Comparison of ENCODE assay signal across 28 cellular contexts in the genomic region with DNA sequence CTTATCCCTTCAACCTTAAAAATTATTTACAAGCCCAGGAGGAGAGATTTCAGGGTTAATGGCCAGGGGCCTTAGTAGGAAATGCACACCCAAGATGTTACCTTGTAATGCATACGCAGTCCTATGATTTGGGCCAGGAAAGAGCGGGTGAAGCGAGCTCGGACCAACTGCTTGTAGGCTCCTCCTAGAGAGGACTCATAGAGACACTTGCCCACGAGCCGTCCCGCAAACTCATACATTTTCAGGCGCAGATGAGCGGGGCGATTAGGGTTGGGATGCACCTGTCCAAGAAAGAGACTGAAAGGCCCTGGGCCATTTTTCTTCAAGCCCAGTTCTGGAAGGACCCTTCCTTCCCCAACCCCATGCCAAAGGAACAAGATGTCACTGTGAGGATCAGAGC.
"Had no signal": no experiment of that assay in that cellular context is flagged by ENCODE, and none has a peak within 500 bp of the region (broad histone marks: within the 10 kb centered on the region; RNA-seq: fewer than 3 reads in every experiment).

No MANE protein-coding gene starts in this region.

- H3K9me3 ChIP-seq: left ventricle myocardium inferior, mucosa of descending colon, neutrophil, ovary, right atrium auricular region, right lobe of liver, thyroid gland, upper lobe of right lung, uterus had no signal

- DNase-seq: hypothalamus; islet precursor cell; left ventricle myocardium inferior; midbrain; mucosa of descending colon; naive thymus-derived CD4-positive, alpha-beta T cell; nephron progenitor cell; occipital lobe; ovary; right lobe of liver; stimulated activated CD4-positive, alpha-beta T cell treated with anti-CD3 and anti-CD28 coated beads, Interleukin-1b, Interleukin-23, amount 100 ng/mL, for 48 hours; stimulated activated CD4-positive, alpha-beta T cell treated with anti-CD3 and anti-CD28 coated beads, Interleukin-2, amount 100 ng/mL, for 48 hours; stimulated activated CD4-positive, alpha-beta T cell treated with anti-CD3 and anti-CD28 coated beads, Interleukin-4, amount 100 ng/mL, for 4 hours; stimulated activated CD8-positive, alpha-beta memory T cell treated with anti-CD3 and anti-CD28 coated beads, Interleukin-4, amount 100 ng/mL, for 48 hours; stimulated activated naive CD4-positive, alpha-beta T cell treated with Interleukin-2 at 50 U/mL for 16 hours; stimulated activated naive CD8-positive, alpha-beta T cell treated with anti-CD3 and anti-CD28 coated beads, Interleukin-15, amount 100 ng/mL, for 72 hours; substantia nigra; thyroid gland; trophoblast cell; upper lobe of right lung; uterus had no signal

- H3K36me3 ChIP-seq: ovary, uterus had no signal

- H3K9me3 Mint-ChIP-seq: naive thymus-derived CD4-positive, alpha-beta T cell; nephron progenitor cell; neural progenitor cell; stimulated activated memory B cell treated with anti-CD40 and anti-IgM and Interleukin-4, amounts not matched to agents 10 μg/mL and 1 μg/mL and 100 μg/mL, for 72 hours; stimulated activated naive CD8-positive, alpha-beta T cell treated with anti-CD3 and anti-CD28 coated beads, Interleukin-15, amount 100 ng/mL, for 72 hours had no signal

- H3K4me3 ChIP-seq: left ventricle myocardium inferior, lung, mucosa of descending colon, neural progenitor cell, ovary, right atrium auricular region, right lobe of liver, smooth muscle cell, thyroid gland, upper lobe of right lung, uterus had no signal

- H3K27ac Mint-ChIP-seq: nephron progenitor cell; neural progenitor cell; progenitor cell of endocrine pancreas; stimulated activated memory B cell treated with anti-CD40 and anti-IgM and Interleukin-4, amounts not matched to agents 10 μg/mL and 1 μg/mL and 100 μg/mL, for 72 hours had no signal

- H3K4me1 Mint-ChIP-seq: nephron progenitor cell; neural progenitor cell; stimulated activated memory B cell treated with anti-CD40 and anti-IgM and Interleukin-4, amounts not matched to agents 10 μg/mL and 1 μg/mL and 100 μg/mL, for 72 hours had no signal

- H3K4me1 ChIP-seq: neural progenitor cell, right atrium auricular region, right lobe of liver, thyroid gland, uterus had no signal

- H3K4me3 Mint-ChIP-seq: naive thymus-derived CD4-positive, alpha-beta T cell; nephron progenitor cell; neural progenitor cell; stimulated activated memory B cell treated with anti-CD40 and anti-IgM and Interleukin-4, amounts not matched to agents 10 μg/mL and 1 μg/mL and 100 μg/mL, for 72 hours; stimulated activated naive CD8-positive, alpha-beta T cell treated with anti-CD3 and anti-CD28 coated beads, Interleukin-15, amount 100 ng/mL, for 72 hours had no signal

- H3K27me3 ChIP-seq: neural progenitor cell, neutrophil, ovary, right atrium auricular region, right lobe of liver, thyroid gland, upper lobe of right lung, uterus had no signal

- H3K27me3 Mint-ChIP-seq: naive thymus-derived CD4-positive, alpha-beta T cell; progenitor cell of endocrine pancreas; stimulated activated memory B cell treated with anti-CD40 and anti-IgM and Interleukin-4, amounts not matched to agents 10 μg/mL and 1 μg/mL and 100 μg/mL, for 72 hours; stimulated activated naive CD8-positive, alpha-beta T cell treated with anti-CD3 and anti-CD28 coated beads, Interleukin-15, amount 100 ng/mL, for 72 hours had no signal

- ATAC-seq: mucosa of descending colon; naive thymus-derived CD4-positive, alpha-beta T cell; right lobe of liver; stimulated activated memory B cell treated with anti-CD40 and anti-IgM and Interleukin-4, amounts not matched to agents 10 μg/mL and 1 μg/mL and 100 μg/mL, for 72 hours; stimulated activated naive CD8-positive, alpha-beta T cell treated with anti-CD3 and anti-CD28 coated beads, Interleukin-15, amount 100 ng/mL, for 72 hours; upper lobe of right lung had no signal

- H3K27ac ChIP-seq: left ventricle myocardium inferior, neural progenitor cell, neutrophil, ovary, right lobe of liver, thyroid gland, upper lobe of right lung had no signal
